25 cellular contexts compared by ENCODE assay signal in the genomic region with DNA sequence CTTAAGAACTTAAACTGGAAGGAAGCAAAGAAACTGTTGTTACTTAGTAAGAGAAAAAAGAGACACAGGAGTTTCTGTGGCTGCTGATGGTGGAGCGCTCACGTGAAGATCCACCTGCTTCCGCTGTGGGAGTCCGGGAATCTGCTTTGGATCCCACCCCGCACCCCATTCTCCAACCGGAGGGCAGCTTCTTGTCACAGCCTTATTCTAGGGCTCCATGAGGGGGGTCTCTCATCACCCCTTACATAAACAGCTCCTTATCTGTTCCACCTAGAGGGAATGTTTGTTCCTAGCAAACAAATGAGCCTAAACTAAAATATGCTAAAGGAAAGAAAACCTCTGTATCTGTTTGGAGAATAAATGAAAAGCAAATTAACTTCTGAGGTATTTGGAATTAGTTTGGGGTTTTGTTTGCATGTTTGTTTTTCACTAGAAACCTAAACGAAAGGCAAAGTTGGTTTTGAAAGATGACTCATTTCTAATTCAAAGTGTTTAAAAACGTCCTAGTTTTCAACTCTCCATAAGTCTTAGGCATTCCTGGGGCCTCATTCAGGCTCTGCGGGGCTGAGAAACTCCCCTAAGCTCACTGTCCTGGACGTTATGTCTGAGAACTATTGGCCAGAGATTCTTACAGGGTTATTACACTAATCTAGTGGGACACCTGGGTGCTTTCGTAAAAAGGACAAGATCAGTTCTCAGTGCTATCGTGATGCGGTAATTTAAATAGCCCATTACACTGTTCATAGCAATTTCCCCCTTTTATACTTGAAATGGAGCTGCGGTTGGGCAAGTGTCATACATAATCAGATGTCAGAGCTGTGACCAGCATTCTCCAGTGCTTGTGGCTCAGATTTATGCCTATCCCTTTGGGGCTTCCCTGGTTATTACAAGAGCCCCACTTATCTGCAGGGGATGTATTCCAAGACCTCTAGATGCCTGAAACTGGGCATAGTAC.
DNase-seq lines count a peak whose midpoint lies in the region; ATAC-seq, FAIRE-seq and TF ChIP-seq lines count a peak whose summit lies in the region.
"Had no signal": no experiment of that assay in that cellular context is flagged by ENCODE, and none has a peak within 500 bp of the region (broad histone marks: within the 10 kb centered on the region; RNA-seq: fewer than 3 reads in every experiment).

No MANE protein-coding gene starts in this region.

- FAIRE-seq in HepG2 (lab: Jason Lieb, UNC) = no peak
- FAIRE-seq: endothelial cell of umbilical vein, G401.6 had no signal

- no peak overlapping the region for H3K4me3 Mint-ChIP-seq in CD14-positive monocyte
- no peak overlapping the region for H3K4me3 Mint-ChIP-seq in activated CD8-positive, alpha-beta T cell treated with anti-CD3 and anti-CD28 coated beads for 36 hours
- H3K4me3 Mint-ChIP-seq: CD8-positive, alpha-beta T cell; neural crest cell had no signal

- H3K4me1 ChIP-seq in adipocyte (ENCODE audit: control insufficient read depth, insufficient read depth, low read length) = no peaks in the 10 kb centered on the region
- peaks cover 17% of the 10 kb centered on the region for H3K4me1 ChIP-seq in HepG2 (ENCODE audit: insufficient read depth, low read length)
- H3K4me1 ChIP-seq: testis had no signal

- H3K79me2 ChIP-seq in HepG2 (ENCODE audit: insufficient read depth, low read length) = no peaks in the 10 kb centered on the region

- intact Hi-C loops in CD14-positive monocyte (cut with micrococcal nuclease) (loop anchor here in 1 of 2 donors (5.0 kb wide), 1 partner anchor 33 kb away; no protein-coding TSS in a partner anchor), HepG2 (cut with micrococcal nuclease; ENCODE audit: unreplicated experiment) (no loop called here)
- intact Hi-C loops in activated CD8-positive, alpha-beta T cell treated with anti-CD3 and anti-CD28 coated beads for 36 hours (cut with micrococcal nuclease) = no loop called here

- no peak overlapping the region for H3K27ac ChIP-seq in HepG2 (ENCODE audit: extremely low read length, insufficient read depth, low read length)
- H3K27ac ChIP-seq: 22Rv1, testis had no signal

- peaks cover 0 to 2% (median 0%) of the 10 kb centered on the region in 7 donors for H3K9me3 Mint-ChIP-seq in CD14-positive monocyte
- no peaks in the 10 kb centered on the region for H3K9me3 Mint-ChIP-seq in activated CD8-positive, alpha-beta T cell treated with anti-CD3 and anti-CD28 coated beads for 36 hours
- H3K9me3 Mint-ChIP-seq: CD8-positive, alpha-beta T cell; immature natural killer cell had no signal

- TF ChIP-seq POLR2A in HepG2 (IDR thresholded peaks at IDR 0.05; ENCODE audit: insufficient read depth in 1 of 2, low read depth in 2 of 2, low read length in 2 of 2) = no peak

- BruUV-seq in HepG2 (replicated peaks; lab: Mats Ljungman, UMichigan) = no TSS peak

- TF ChIP-seq EP300 in HepG2 (IDR thresholded peaks at IDR 0.05; ENCODE audit: low read depth in 2 of 2, low read length in 2 of 2) (peak in 1 of 2 experiments; percentile 26; a peak in 1 of 4 replicates), HepG2 (CRISPR knock-in tag; IDR thresholded peaks at IDR 0.05; ENCODE audit: borderline replicate concordance) (no peak)

- H3K4me1 Mint-ChIP-seq in CD14-positive monocyte = peaks cover 31% of the 10 kb centered on the region
- H3K4me1 Mint-ChIP-seq in activated CD8-positive, alpha-beta T cell treated with anti-CD3 and anti-CD28 coated beads for 36 hours (ENCODE audit: low read depth) = no peaks in the 10 kb centered on the region

- in situ Hi-C loops in HepG2 (cut with HindIII; ENCODE audit: extremely low pct_ligation_motif_present, low pct_unique_long_range_greater_than_20kb) = no loop called here

- ATAC-seq in HepG2 (peak; percentile 74), left lobe of liver (no peak), GM19351 (IDR thresholded peaks at IDR 0.05; ENCODE audit: unreplicated experiment) (no peak)
- ATAC-seq in activated CD8-positive, alpha-beta T cell treated with anti-CD3 and anti-CD28 coated beads for 36 hours = no peak
- ATAC-seq: activated CD4-positive, CD25-positive, alpha-beta regulatory T cell treated with anti-CD3 and anti-CD28 coated beads, Interleukin-2, amount 50 U/mL, for 24 hours; CD8-positive, alpha-beta T cell; PC-3 had no signal

- H3K9ac ChIP-seq in adipocyte (ENCODE audit: low read length) (no peak overlapping the region), HepG2 (ENCODE audit: insufficient read depth, low read depth, low read length) (no peak overlapping the region)

- CTCF ChIA-PET in HepG2 (lab: Yijun Ruan, JAX; ENCODE audit: low intra/inter-chr PET ratio, low total read pairs) = no interaction called here
- CTCF ChIA-PET in activated CD8-positive, alpha-beta T cell treated with anti-CD3 and anti-CD28 coated beads for 36 hours (lab: Charles Lee) = no interaction called here

- no peak overlapping the region for H2AFZ ChIP-seq in HepG2 (ENCODE audit: low read length)

- H3K27me3 Mint-ChIP-seq in CD14-positive monocyte (ENCODE audit: low read depth in 3 of 3) = peaks cover 13 to 33% (median 24%) of the 10 kb centered on the region in 3 donors
- H3K27me3 Mint-ChIP-seq in activated CD8-positive, alpha-beta T cell treated with anti-CD3 and anti-CD28 coated beads for 36 hours = peaks cover 11% of the 10 kb centered on the region

- POLR2A ChIA-PET in HepG2 (lab: Yijun Ruan, JAX) = no interaction called here
- POLR2A ChIA-PET in activated CD8-positive, alpha-beta T cell treated with anti-CD3 and anti-CD28 coated beads for 36 hours (lab: Charles Lee) = no interaction called here

- peak overlapping the region; percentile 32; the same call in 1 of the 2 replicates for H3K4me2 ChIP-seq in HepG2 (ENCODE audit: low read depth, low read length)

- H3K4me3 ChIP-seq in adipocyte (ENCODE audit: low read length) (no peak overlapping the region), HepG2 (replicated peaks in 1 of 3; ENCODE audit: insufficient read depth in 1 of 3, low read depth in 2 of 3, low read length in 3 of 3) (no peak overlapping the region)
- H3K4me3 ChIP-seq: skin epidermis, testis had no signal

- H3K9me3 ChIP-seq in adipocyte (ENCODE audit: control insufficient read depth, low read length) (no peaks in the 10 kb centered on the region), HepG2 (ENCODE audit: low read length) (no peaks in the 10 kb centered on the region)
- H3K9me3 ChIP-seq: testis had no signal

- DNase-seq in CD14-positive monocyte (ENCODE audit: low spot score) (no peak), M059J (ENCODE audit: low read depth) (peak; percentile 11), adipocyte (ENCODE audit: low read depth) (peak; percentile 69), HepG2 (ENCODE audit: low spot score) (peak; percentile 58), left lobe of liver (ENCODE audit: low spot score) (no peak), nucleus accumbens (lab: John Stamatoyannopoulos, UW) (no peak)
- DNase-seq in activated CD8-positive, alpha-beta T cell treated with anti-CD3 and anti-CD28 coated beads for 36 hours = no peak
- DNase-seq: activated T-cell treated with anti-CD3 and anti-CD28 coated beads, Interleukin-2, amount 50 U/mL, for 1 hour; CD8-positive, alpha-beta T cell; DMS153; immature natural killer cell; NCI-H1694 treated with DMSO at 0.1 percent for 48 hours; NCI-H69; PC-3; SIG-M5; stimulated activated CD4-positive, alpha-beta T cell treated with anti-CD3 and anti-CD28 coated beads, Interleukin-4, amount 100 ng/mL, for 1 hour; stimulated activated naive CD4-positive, alpha-beta T cell; testis had no signal

- peak overlapping the region in 5 of 7 donors; percentile 70 to 84 (median 81) for H3K27ac Mint-ChIP-seq in CD14-positive monocyte
- H3K27ac Mint-ChIP-seq in activated CD8-positive, alpha-beta T cell treated with anti-CD3 and anti-CD28 coated beads for 36 hours = no peak overlapping the region
- H3K27ac Mint-ChIP-seq: CD8-positive, alpha-beta T cell; immature natural killer cell had no signal

- no peaks in the 10 kb centered on the region for H3K36me3 ChIP-seq in adipocyte (ENCODE audit: control insufficient read depth, insufficient read depth, low read length, severe bottlenecking)
- no peaks in the 10 kb centered on the region for H3K36me3 ChIP-seq in HepG2 (replicated peaks in 1 of 2; ENCODE audit: control insufficient read depth in 1 of 2, insufficient read depth in 2 of 2, low read length in 2 of 2)

- WGBS in HepG2 (ENCODE audit: low lambda C conversion rate) = 3% methylated on average over 14 of the region's 14 CpGs

- H3K36me3 Mint-ChIP-seq in CD14-positive monocyte = peaks cover 0 to 1% of the 10 kb centered on the region in 2 donors
- no peaks in the 10 kb centered on the region for H3K36me3 Mint-ChIP-seq in activated CD8-positive, alpha-beta T cell treated with anti-CD3 and anti-CD28 coated beads for 36 hours (ENCODE audit: low read depth)
- H3K36me3 Mint-ChIP-seq: CD8-positive, alpha-beta T cell had no signal

- TF ChIP-seq CTCF in CD14-positive monocyte (IDR thresholded peaks at IDR 0.05) (no peak), HepG2 (CRISPR knock-in tag; IDR thresholded peaks at IDR 0.05) (no peak)
- no peak for TF ChIP-seq CTCF in activated CD8-positive, alpha-beta T cell treated with anti-CD3 and anti-CD28 coated beads for 36 hours (IDR thresholded peaks at IDR 0.05)

- H4K20me1 ChIP-seq in HepG2 (ENCODE audit: insufficient read depth, low read length) = peaks cover 6% of the 10 kb centered on the region; the same call in 1 of the 2 replicates

- no peak for TF ChIP-seq RAD21 in HepG2 (CRISPR knock-in tag; IDR thresholded peaks at IDR 0.05)

- H3K27me3 ChIP-seq in adipocyte (replicated peaks; ENCODE audit: control insufficient read depth, insufficient read depth, low read length) (peaks cover 5% of the 10 kb centered on the region), HepG2 (ENCODE audit: control insufficient read depth in 1 of 2, insufficient read depth in 2 of 2, low read length in 2 of 2) (peaks cover 8 to 62% of the 10 kb centered on the region in 2 experiments; a peak in 4 of 5 replicates)
- H3K27me3 ChIP-seq: testis had no signal

TF ChIP-seq in HepG2, 621 proteins besides CTCF, POLR2A, EP300 and RAD21 (continues in another document):
- 0 out of 2 replicates have a peak, but pooled peaks have one; percentile 40 for TF ChIP-seq PHF21A (CRISPR knock-in tag; IDR thresholded peaks at IDR 0.05)
- 0 out of 2 replicates have a peak, but pooled peaks have one; percentile 64 for TF ChIP-seq DNMT3B (CRISPR knock-in tag; conservative IDR thresholded peaks at IDR 0.05)
- TF ChIP-seq MIXL1 (CRISPR knock-in tag; IDR thresholded peaks at IDR 0.05) = no peak

Comparison
In these comparisons a context has a peak if more than half of its experiments do, and no peak if none do; other contexts are left out.
1. DNase-seq: peak in M059J (single experiment), adipocyte (single experiment) and HepG2 (single experiment); none in CD14-positive monocyte (single experiment), left lobe of liver (single experiment), nucleus accumbens (0 of 56) and activated CD8-positive, alpha-beta T cell treated with anti-CD3 and anti-CD28 coated beads for 36 hours (single experiment).